Comparison of ENCODE assay signal across 9 cellular contexts in the genomic region with DNA sequence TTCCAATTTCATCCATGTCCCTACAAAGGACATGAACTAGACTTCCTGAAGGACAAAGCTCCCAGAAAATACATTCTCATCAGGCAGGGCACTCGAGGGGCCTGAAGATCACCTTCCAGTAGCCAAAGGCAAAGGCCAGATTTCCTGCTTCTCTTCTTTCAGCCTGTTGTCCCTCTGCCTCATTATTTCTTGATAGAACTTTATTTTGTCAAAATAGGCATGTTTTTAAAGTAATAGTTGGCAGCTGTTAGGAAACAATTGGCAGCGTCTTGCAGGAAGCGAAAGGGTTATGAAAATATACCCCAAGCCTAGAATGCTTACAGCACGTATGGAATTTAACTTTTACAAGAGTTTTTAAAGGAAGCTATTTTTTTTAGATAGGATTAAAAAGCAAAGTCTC.
"Had no signal": no experiment of that assay in that cellular context is flagged by ENCODE, and none has a peak within 500 bp of the region (broad histone marks: within the 10 kb centered on the region; RNA-seq: fewer than 3 reads in every experiment).

No MANE protein-coding gene starts in this region.

- H3K4me3 Mint-ChIP-seq: HFFc6 had no signal

- H3K4me1 ChIP-seq: HAP-1 had no signal

- H3K4me1 Mint-ChIP-seq: IgD-negative memory B cell had no signal

- FAIRE-seq: HepG2 had no signal

- H3K36me3 ChIP-seq: HAP-1 had no signal

- H3K4me3 ChIP-seq: HAP-1 had no signal

- H3K27ac Mint-ChIP-seq: HFFc6, IgD-negative memory B cell had no signal

- ATAC-seq: HCT116, HepG2 had no signal

- H3K9me3 ChIP-seq: HAP-1 had no signal

- H3K36me3 Mint-ChIP-seq: IgD-negative memory B cell had no signal

- DNase-seq: GOT3, H7, HFFc6, KBM-7 had no signal

- H3K27ac ChIP-seq: HL-60 had no signal
